23 cellular contexts compared by ENCODE assay signal in the genomic region with DNA sequence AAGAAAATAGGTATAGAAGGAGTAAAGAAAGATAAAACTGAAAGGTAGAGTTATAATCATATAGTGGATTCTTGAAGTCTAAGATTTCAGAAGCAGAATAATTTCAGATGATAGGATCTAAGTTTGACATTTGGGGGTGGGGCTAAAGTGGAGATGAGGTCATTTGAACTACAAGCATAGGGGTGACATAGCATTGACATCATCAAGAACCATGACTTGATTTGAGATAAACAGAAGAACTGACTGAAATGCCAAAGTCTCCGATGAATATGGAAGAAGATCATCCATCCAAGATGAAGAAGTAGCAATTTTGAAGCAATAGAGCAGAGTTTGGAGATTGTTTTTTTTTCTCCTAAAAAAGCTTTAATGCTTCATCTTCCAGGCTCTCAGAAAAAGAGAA.
DNase-seq lines count a peak whose midpoint lies in the region; ATAC-seq and TF ChIP-seq lines count a peak whose summit lies in the region.
"Had no signal": no experiment of that assay in that cellular context is flagged by ENCODE, and none has a peak within 500 bp of the region (broad histone marks: within the 10 kb centered on the region; RNA-seq: fewer than 3 reads in every experiment).

No MANE protein-coding gene starts in this region.

- intact Hi-C loops in transverse colon (cut with DNase I; ENCODE audit: low total_unique reads) = no loop called here
- intact Hi-C loops in left lung (cut with DNase I) = no loop called here

- no peak overlapping the region for H3K4me3 Mint-ChIP-seq in activated T-cell treated with anti-CD3 and anti-CD28 coated beads, Interleukin-2, amount 50 U/mL, for 24 hours
- H3K4me3 Mint-ChIP-seq in activated CD8-positive, alpha-beta T cell treated with anti-CD3 and anti-CD28 coated beads, Interleukin-2, amount 10 ng/mL, durations not matched to agents 7 days and 5 days = no peak overlapping the region
- H3K4me3 Mint-ChIP-seq: type B pancreatic cell had no signal

- in situ Hi-C loops in transverse colon (cut with MboI; ENCODE audit: low pct_ligation_motif_present in 1 of 4, low pct_unique_long_range_greater_than_20kb in 1 of 4, low sequenced_read_pairs in 3 of 4) = no loop called here

- H3K4me3 ChIP-seq in gastroesophageal sphincter = no peak overlapping the region
- H3K4me3 ChIP-seq in transverse colon = no peak overlapping the region
- no peak overlapping the region for H3K4me3 ChIP-seq in left lung
- H3K4me3 ChIP-seq: BLaER1, heart left ventricle had no signal

- no peak for ATAC-seq in activated CD8-positive, alpha-beta T cell treated with anti-CD3 and anti-CD28 coated beads, Interleukin-2, amount 10 ng/mL, durations not matched to agents 7 days and 5 days
- ATAC-seq in gastroesophageal sphincter (no peak), left lung (no peak), HG03097 (IDR thresholded peaks at IDR 0.05; ENCODE audit: low FRiP score, unreplicated experiment) (no peak)
- ATAC-seq: effector memory CD8-positive, alpha-beta T cell; heart left ventricle; right cardiac atrium had no signal

- peaks cover 0 to 46% (median 0%) of the 10 kb centered on the region in 3 donors for H3K4me1 ChIP-seq in gastroesophageal sphincter
- no peaks in the 10 kb centered on the region for H3K4me1 ChIP-seq in transverse colon
- H3K4me1 ChIP-seq in left lung = no peaks in the 10 kb centered on the region
- H3K4me1 ChIP-seq: BLaER1 had no signal

- TF ChIP-seq CTCF in gastroesophageal sphincter (IDR thresholded peaks at IDR 0.05) (no peak), transverse colon (IDR thresholded peaks at IDR 0.05) (no peak), left lung (IDR thresholded peaks at IDR 0.05) (no peak)

- 88 to 100% methylated on average over 1 of the region's 1 CpG for WGBS in gastroesophageal sphincter (ENCODE audit: low coverage in 1 of 2), 2 donors
- 100% methylated on average over 1 of the region's 1 CpG for WGBS in transverse colon (ENCODE audit: low coverage in 1 of 2), 2 donors

- CTCF ChIA-PET in activated CD8-positive, alpha-beta T cell treated with anti-CD3 and anti-CD28 coated beads, Interleukin-2, amount 10 ng/mL, durations not matched to agents 7 days and 5 days (lab: Charles Lee) = no interaction called here

- POLR2A ChIA-PET in activated CD8-positive, alpha-beta T cell treated with anti-CD3 and anti-CD28 coated beads, Interleukin-2, amount 10 ng/mL, durations not matched to agents 7 days and 5 days (lab: Charles Lee) = no interaction called here

- DNase-seq in activated T-cell treated with anti-CD3 and anti-CD28 coated beads, Interleukin-2, amount 50 U/mL, for 24 hours = no peak
- DNase-seq in activated T-cell treated with anti-CD3 and anti-CD28 coated beads for 4 hours = no peak
- no peak for DNase-seq in activated CD8-positive, alpha-beta T cell treated with anti-CD3 and anti-CD28 coated beads, Interleukin-2, amount 10 ng/mL, durations not matched to agents 7 days and 5 days
- DNase-seq in transverse colon = no peak
- DNase-seq in left lung = no peak
- no peak for DNase-seq in ecto neural progenitor cell (ENCODE audit: low spot score)
- DNase-seq: activated CD4-positive, alpha-beta T cell treated with anti-CD3 and anti-CD28 coated beads for 1 hour; activated CD8-positive, alpha-beta memory T cell treated with anti-CD3 and anti-CD28 coated beads, Interleukin-2, amount 50 U/mL, for 48 hours; activated naive CD4-positive, alpha-beta T cell treated with Interleukin-2 at 50 U/mL for 16 hours; effector memory CD8-positive, alpha-beta T cell; GF-D8; heart left ventricle; KG1; NCI-H1092 treated with DMSO at 0.1 percent for 48 hours; NCI-H2081 treated with DMSO at 0.1 percent for 48 hours; right cardiac atrium; SK-N-SH; stimulated activated naive CD4-positive, alpha-beta T cell; T-helper 9 cell had no signal

- no peak for TF ChIP-seq POLR2A in gastroesophageal sphincter (IDR thresholded peaks at IDR 0.05)
- TF ChIP-seq POLR2A in transverse colon (IDR thresholded peaks at IDR 0.05) = no peak

- H3K36me3 ChIP-seq in gastroesophageal sphincter (peaks cover 7 to 95% of the 10 kb centered on the region in 2 donors), transverse colon (peaks cover 0 to 65% (median 24%) of the 10 kb centered on the region in 4 donors), left lung (peaks cover 0 to 98% of the 10 kb centered on the region in 2 donors)

- H3K27me3 Mint-ChIP-seq in activated T-cell treated with anti-CD3 and anti-CD28 coated beads, Interleukin-2, amount 50 U/mL, for 24 hours = no peaks in the 10 kb centered on the region
- H3K27me3 Mint-ChIP-seq in activated CD8-positive, alpha-beta T cell treated with anti-CD3 and anti-CD28 coated beads, Interleukin-2, amount 10 ng/mL, durations not matched to agents 7 days and 5 days (ENCODE audit: low read depth) = no peaks in the 10 kb centered on the region
- H3K27me3 Mint-ChIP-seq: effector memory CD8-positive, alpha-beta T cell; type B pancreatic cell had no signal

- no peaks in the 10 kb centered on the region for H3K27me3 ChIP-seq in gastroesophageal sphincter
- no peaks in the 10 kb centered on the region for H3K27me3 ChIP-seq in transverse colon
- H3K27me3 ChIP-seq in left lung = no peaks in the 10 kb centered on the region
- H3K27me3 ChIP-seq: BLaER1, heart left ventricle had no signal

- H3K27ac ChIP-seq in gastroesophageal sphincter = peak overlapping the region; percentile 68 to 78 (median 72)
- peak overlapping the region in 3 of 4 donors; percentile 3 to 68 (median 66) for H3K27ac ChIP-seq in transverse colon
- H3K27ac ChIP-seq in left lung = no peak overlapping the region
- H3K27ac ChIP-seq: BLaER1 had no signal

- no peak for TF ChIP-seq EP300 in gastroesophageal sphincter (IDR thresholded peaks at IDR 0.05)
- no peak for TF ChIP-seq EP300 in transverse colon (IDR thresholded peaks at IDR 0.05; ENCODE audit: low read depth)

- H3K9me3 Mint-ChIP-seq in activated T-cell treated with anti-CD3 and anti-CD28 coated beads, Interleukin-2, amount 50 U/mL, for 24 hours = no peaks in the 10 kb centered on the region
- no peaks in the 10 kb centered on the region for H3K9me3 Mint-ChIP-seq in activated CD8-positive, alpha-beta T cell treated with anti-CD3 and anti-CD28 coated beads, Interleukin-2, amount 10 ng/mL, durations not matched to agents 7 days and 5 days (ENCODE audit: insufficient read depth)
- H3K9me3 Mint-ChIP-seq: effector memory CD8-positive, alpha-beta T cell; type B pancreatic cell had no signal

- H3K4me1 Mint-ChIP-seq in activated T-cell treated with anti-CD3 and anti-CD28 coated beads, Interleukin-2, amount 50 U/mL, for 24 hours (ENCODE audit: low read depth) = peaks cover 26% of the 10 kb centered on the region
- H3K4me1 Mint-ChIP-seq in activated CD8-positive, alpha-beta T cell treated with anti-CD3 and anti-CD28 coated beads, Interleukin-2, amount 10 ng/mL, durations not matched to agents 7 days and 5 days (ENCODE audit: low read depth) = peaks cover 22% of the 10 kb centered on the region

- peak overlapping the region; percentile 12 for H3K27ac Mint-ChIP-seq in activated T-cell treated with anti-CD3 and anti-CD28 coated beads, Interleukin-2, amount 50 U/mL, for 24 hours
- peak overlapping the region; percentile 0 for H3K27ac Mint-ChIP-seq in activated CD8-positive, alpha-beta T cell treated with anti-CD3 and anti-CD28 coated beads, Interleukin-2, amount 10 ng/mL, durations not matched to agents 7 days and 5 days
- H3K27ac Mint-ChIP-seq: effector memory CD8-positive, alpha-beta T cell; type B pancreatic cell had no signal

- no peaks in the 10 kb centered on the region for H3K9me3 ChIP-seq in gastroesophageal sphincter
- no peaks in the 10 kb centered on the region for H3K9me3 ChIP-seq in transverse colon
- H3K9me3 ChIP-seq in left lung = no peaks in the 10 kb centered on the region
- H3K9me3 ChIP-seq: BLaER1, heart left ventricle, SK-N-SH had no signal

- H3K36me3 Mint-ChIP-seq in activated T-cell treated with anti-CD3 and anti-CD28 coated beads, Interleukin-2, amount 50 U/mL, for 24 hours (ENCODE audit: low read depth) = peaks cover 73% of the 10 kb centered on the region
- H3K36me3 Mint-ChIP-seq in activated CD8-positive, alpha-beta T cell treated with anti-CD3 and anti-CD28 coated beads, Interleukin-2, amount 10 ng/mL, durations not matched to agents 7 days and 5 days (ENCODE audit: low read depth) = peaks cover 58% of the 10 kb centered on the region

Comparison
In these comparisons a context has a peak if more than half of its experiments do, and no peak if none do; other contexts are left out.
1. H3K27ac ChIP-seq: peak in gastroesophageal sphincter (4 of 4) and transverse colon (3 of 4); none in left lung (0 of 2).